8 cellular contexts compared by ENCODE assay signal in the genomic region with DNA sequence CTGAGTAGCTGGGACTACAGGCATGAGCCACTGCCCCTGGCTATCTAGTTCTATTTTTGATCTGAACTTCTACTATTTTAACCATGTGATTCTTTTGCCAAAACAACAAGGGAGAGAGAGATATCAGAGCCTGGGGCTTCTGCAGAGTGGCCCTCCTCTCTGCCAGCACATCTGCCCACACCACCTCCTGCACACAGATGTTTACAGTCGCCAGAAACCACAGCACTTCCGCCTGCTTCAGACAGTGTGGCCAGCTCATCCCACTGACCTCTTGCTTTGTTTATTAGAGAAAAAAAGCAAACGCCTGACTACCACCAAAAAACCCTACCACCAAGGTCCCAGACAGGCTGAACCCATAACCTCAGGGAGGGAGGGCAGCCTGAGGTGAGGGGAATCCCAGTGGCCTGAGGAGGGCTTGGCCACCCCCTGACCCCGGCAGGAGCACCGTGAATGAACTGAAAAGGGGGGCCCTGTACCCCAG.
DNase-seq lines count a peak whose midpoint lies in the region; ATAC-seq, FAIRE-seq and TF ChIP-seq lines count a peak whose summit lies in the region.

No MANE protein-coding gene starts in this region.

- DNase-seq in GM19239 (ENCODE audit: insufficient read length, low spot score) (no peak), astrocyte (ENCODE audit: low read depth) (peak; percentile 64), psoas muscle (no peak), esophagus squamous epithelium (lab: John Stamatoyannopoulos, UW) (no peak), NCI-H2196 (lab: John Stamatoyannopoulos, UW; ENCODE audit: unreplicated experiment) (no peak), DMS153 (lab: John Stamatoyannopoulos, UW) (no peak)
- DNase-seq in activated CD8-positive, alpha-beta memory T cell treated with anti-CD3 and anti-CD28 coated beads for 24 hours, result no peak

- TF ChIP-seq CTCF in astrocyte (IDR thresholded peaks at IDR 0.05; ENCODE audit: insufficient read depth, low read depth, low read length) (no peak), psoas muscle (IDR thresholded peaks at IDR 0.05) (no peak), esophagus squamous epithelium (IDR thresholded peaks at IDR 0.05) (no peak)

- no peaks in the 10 kb centered on the region for H3K36me3 Mint-ChIP-seq in astrocyte (ENCODE audit: low read depth, unreplicated experiment)

- no peaks in the 10 kb centered on the region for H3K79me2 ChIP-seq in astrocyte (ENCODE audit: insufficient read depth, low read length)

- H3K4me3 ChIP-seq in astrocyte (ENCODE audit: insufficient read depth, low read depth, low read length) (no peak overlapping the region), psoas muscle (no peak overlapping the region), esophagus squamous epithelium (no peak overlapping the region)

- intact Hi-C loops in psoas muscle (cut with DNase I) (no loop called here), esophagus squamous epithelium (cut with DNase I) (no loop called here)

- H3K4me1 ChIP-seq in astrocyte (ENCODE audit: insufficient read depth, low read length), result peaks cover 12% of the 10 kb centered on the region
- H3K4me1 ChIP-seq in psoas muscle, result no peaks in the 10 kb centered on the region
- H3K4me1 ChIP-seq in esophagus squamous epithelium, result peaks cover 0 to 4% (median 0%) of the 10 kb centered on the region in 3 donors

- no peak overlapping the region for H3K4me3 Mint-ChIP-seq in astrocyte (ENCODE audit: unreplicated experiment)

- H3K27ac ChIP-seq in astrocyte (ENCODE audit: low read depth, low read length), result no peak overlapping the region
- H3K27ac ChIP-seq in psoas muscle, result no peak overlapping the region
- peak overlapping the region in 1 of 4 donors; percentile 25 for H3K27ac ChIP-seq in esophagus squamous epithelium

- H3K4me1 Mint-ChIP-seq in astrocyte (ENCODE audit: low read depth, unreplicated experiment), result peaks cover 19% of the 10 kb centered on the region

- 44 to 55% (median 45%) methylated on average over 5 of the region's 5 CpGs for WGBS in psoas muscle, 3 donors
- 41 to 43% methylated on average over 2 to 5 of the region's 5 CpGs for WGBS in esophagus squamous epithelium, 2 donors

- H3K9me3 ChIP-seq in astrocyte (ENCODE audit: insufficient read depth, low read depth, low read length) (no peaks in the 10 kb centered on the region), psoas muscle (no peaks in the 10 kb centered on the region), esophagus squamous epithelium (no peaks in the 10 kb centered on the region)

- no peaks in the 10 kb centered on the region for H3K9me3 Mint-ChIP-seq in astrocyte (ENCODE audit: unreplicated experiment)

- peak overlapping the region; percentile 51 for H3K4me2 ChIP-seq in astrocyte (ENCODE audit: low read length)

- H3K36me3 ChIP-seq in astrocyte (ENCODE audit: insufficient read depth, low read length), result no peaks in the 10 kb centered on the region
- no peaks in the 10 kb centered on the region for H3K36me3 ChIP-seq in psoas muscle (ENCODE audit: insufficient read depth in 1 of 2, low read depth in 1 of 2)
- H3K36me3 ChIP-seq in esophagus squamous epithelium, result no peaks in the 10 kb centered on the region

- H3K27ac Mint-ChIP-seq in astrocyte (ENCODE audit: unreplicated experiment), result no peak overlapping the region

- no peaks in the 10 kb centered on the region for H3K27me3 ChIP-seq in astrocyte (ENCODE audit: insufficient read depth, low read length)
- no peaks in the 10 kb centered on the region for H3K27me3 ChIP-seq in psoas muscle (ENCODE audit: insufficient read depth in 3 of 3, low read length in 2 of 3)
- peaks cover 0 to 2% (median 0%) of the 10 kb centered on the region in 4 donors for H3K27me3 ChIP-seq in esophagus squamous epithelium

- TF ChIP-seq POLR2A in esophagus squamous epithelium (IDR thresholded peaks at IDR 0.05), result no peak

- FAIRE-seq in GM19239 (lab: Jason Lieb, UNC) (peak; percentile 55), astrocyte (lab: Jason Lieb, UNC) (no peak)

- H3K9ac ChIP-seq in astrocyte (ENCODE audit: low read length), result peak overlapping the region; percentile 27

- H3K27me3 Mint-ChIP-seq in astrocyte (ENCODE audit: low read depth, unreplicated experiment), result peaks cover 13% of the 10 kb centered on the region

- no peak overlapping the region for H2AFZ ChIP-seq in astrocyte (ENCODE audit: low read depth, low read length)

- ATAC-seq in HG03135 (IDR thresholded peaks at IDR 0.05; ENCODE audit: unreplicated experiment) (peak; percentile 68), psoas muscle (peak in 3 of 4 donors; percentile 15 to 32 (median 15))

- no peaks in the 10 kb centered on the region for H4K20me1 ChIP-seq in astrocyte (ENCODE audit: insufficient read depth, low read length)
